8 cellular contexts compared by ENCODE assay signal in genomic region chr4:101348367-101348827, GRCh38. TPM values are rescaled to one million over a fixed set of nuclear protein-coding genes. Genes with fewer than 3 reads are reported as not detected.
DNase-seq lines count a peak whose midpoint lies in the region; ATAC-seq and TF ChIP-seq lines count a peak whose summit lies in the region.

No MANE protein-coding gene starts in this region.

- H4K20me1 ChIP-seq in H9 (ENCODE audit: control insufficient read depth, insufficient read depth, insufficient read length): no peaks in the 10 kb centered on the region

- H3K9me3 Mint-ChIP-seq in H9: no peaks in the 10 kb centered on the region; a peak in 2 of 5 replicates
- H3K9me3 Mint-ChIP-seq in activated CD8-positive, alpha-beta T cell treated with anti-CD3 and anti-CD28 coated beads for 36 hours: no peaks in the 10 kb centered on the region

- peaks cover 0 to 1% (median 0%) of the 10 kb centered on the region in 3 experiments; a peak in 2 of 7 replicates for H3K36me3 Mint-ChIP-seq in H9 (ENCODE audit: insufficient read depth in 1 of 3, low read depth in 3 of 3)
- H3K36me3 Mint-ChIP-seq in activated CD8-positive, alpha-beta T cell treated with anti-CD3 and anti-CD28 coated beads for 36 hours (ENCODE audit: low read depth): no peaks in the 10 kb centered on the region

- peak overlapping the region; percentile 76 for H3K4me2 ChIP-seq in H9 (ENCODE audit: insufficient read depth, insufficient read length, low read length)

- H3K4ac ChIP-seq in H9 (ENCODE audit: low read depth, low read length): no peak overlapping the region

- H4K91ac ChIP-seq in H9 (ENCODE audit: insufficient read length, low read depth, low read length): no peak overlapping the region

- H2BK12ac ChIP-seq in H9 (ENCODE audit: insufficient read length, low read depth, low read length): no peak overlapping the region

- H2AK5ac ChIP-seq in H9 (ENCODE audit: insufficient read length, low read length): no peak overlapping the region

- H3K4me1 ChIP-seq in H9 (ENCODE audit: insufficient read depth, low read length) (peaks cover 3% of the 10 kb centered on the region; the same call in 1 of the 2 replicates), cardiac muscle cell (ENCODE audit: low read depth) (peaks cover 2% of the 10 kb centered on the region)

- no peak overlapping the region for H2BK5ac ChIP-seq in H9 (ENCODE audit: insufficient read length, low read length)

- no peak overlapping the region for H3K23ac ChIP-seq in H9 (ENCODE audit: insufficient read length, low read depth, low read length)

- peak; percentile 2 for ATAC-seq in activated CD8-positive, alpha-beta T cell treated with anti-CD3 and anti-CD28 coated beads for 36 hours
- no peak for ATAC-seq in HG03108 (IDR thresholded peaks at IDR 0.05; ENCODE audit: unreplicated experiment)
- no peak for ATAC-seq in HG03135 (IDR thresholded peaks at IDR 0.05; ENCODE audit: unreplicated experiment)

- peaks cover 12% of the 10 kb centered on the region for H3K23me2 ChIP-seq in H9 (ENCODE audit: insufficient read length, low read depth, low read length, poor library complexity, severe bottlenecking)

- H3K4me3 ChIP-seq in AG04449 (ENCODE audit: low read depth, low read length) (peak overlapping the region; percentile 92), cardiac muscle cell (peak overlapping the region; percentile 84), retinal pigment epithelial cell (ENCODE audit: low read length) (peak overlapping the region; percentile 91)

- H3K14ac ChIP-seq in H9 (ENCODE audit: insufficient read depth, low read length): no peak overlapping the region

- intact Hi-C loops in activated CD8-positive, alpha-beta T cell treated with anti-CD3 and anti-CD28 coated beads for 36 hours (cut with micrococcal nuclease): loop anchor here (5.0 to 10.0 kb wide), 4 partner anchors 66 to 181 kb away; no protein-coding TSS in a partner anchor

- H4K5ac ChIP-seq in H9 (ENCODE audit: insufficient read length, low read depth, low read length): no peak overlapping the region

- H3K18ac ChIP-seq in H9 (ENCODE audit: insufficient read length, low read depth, low read length): no peak overlapping the region

- H3K4me3 Mint-ChIP-seq in H9: peak overlapping the region; percentile 88 to 95
- peak overlapping the region; percentile 95 for H3K4me3 Mint-ChIP-seq in activated CD8-positive, alpha-beta T cell treated with anti-CD3 and anti-CD28 coated beads for 36 hours

- no peak overlapping the region for H3T11ph ChIP-seq in H9 (ENCODE audit: low read length)

- POLR2A ChIA-PET in AG04449 (lab: Yijun Ruan, JAX): interaction anchor here (1.0 to 2.1 kb wide), 5 partner anchors 8 to 73 kb away, joined by 3 to 15 read pairs (median 7); no protein-coding TSS in a partner anchor
- POLR2A ChIA-PET in activated CD8-positive, alpha-beta T cell treated with anti-CD3 and anti-CD28 coated beads for 36 hours (lab: Charles Lee): no interaction called here

- H3K27ac Mint-ChIP-seq in H9: peak overlapping the region in 2 of 3 experiments; percentile 84 to 90; a peak in 3 of 7 replicates
- H3K27ac Mint-ChIP-seq in activated CD8-positive, alpha-beta T cell treated with anti-CD3 and anti-CD28 coated beads for 36 hours: peak overlapping the region; percentile 87

- no peak overlapping the region for H3K56ac ChIP-seq in H9 (ENCODE audit: insufficient read length, low read depth, low read length)

- no CpG with 5 or more reads among the region's 24 CpGs for WGBS in H9 (ENCODE audit: extremely low coverage, insufficient read length, low lambda C conversion rate)

- H3K9me3 ChIP-seq in H9 (ENCODE audit: control insufficient read depth, low read depth, low read length) (no peaks in the 10 kb centered on the region), cardiac muscle cell (ENCODE audit: low read depth) (no peaks in the 10 kb centered on the region)

- H3K9ac ChIP-seq in H9 (ENCODE audit: extremely low read depth, insufficient read length, low read length): peak overlapping the region; percentile 3

- TF ChIP-seq CTCF in AG04449 (IDR thresholded peaks at IDR 0.05; ENCODE audit: insufficient read depth, low read length, missing control alignments) (no peak), H9 (conservative IDR thresholded peaks at IDR 0.05) (no peak), cardiac muscle cell (IDR thresholded peaks at IDR 0.05; ENCODE audit: low read depth, low read length) (no peak), retinal pigment epithelial cell (conservative IDR thresholded peaks at IDR 0.05; ENCODE audit: low read depth, low read length) (no peak)
- TF ChIP-seq CTCF in activated CD8-positive, alpha-beta T cell treated with anti-CD3 and anti-CD28 coated beads for 36 hours (IDR thresholded peaks at IDR 0.05): no peak

- H3K4me1 Mint-ChIP-seq in H9: peaks cover 11 to 16% of the 10 kb centered on the region in 2 experiments
- peaks cover 24% of the 10 kb centered on the region for H3K4me1 Mint-ChIP-seq in activated CD8-positive, alpha-beta T cell treated with anti-CD3 and anti-CD28 coated beads for 36 hours (ENCODE audit: low read depth)

- H3K27me3 ChIP-seq in H9 (ENCODE audit: insufficient read depth, low read length): no peaks in the 10 kb centered on the region
- no peaks in the 10 kb centered on the region for H3K27me3 ChIP-seq in cardiac muscle cell

- H3K27ac ChIP-seq in H9 (ENCODE audit: insufficient read length, low read depth, low read length) (no peak overlapping the region), cardiac muscle cell (peak overlapping the region; percentile 89)

- CTCF ChIA-PET in AG04449 (lab: Yijun Ruan, JAX): interaction anchor here (0.8 to 2.3 kb wide), 5 partner anchors 9 to 382 kb away, joined by 3 to 6 read pairs (median 4); no protein-coding TSS in a partner anchor
- CTCF ChIA-PET in activated CD8-positive, alpha-beta T cell treated with anti-CD3 and anti-CD28 coated beads for 36 hours (lab: Charles Lee): interaction anchor here (0.8 to 2.2 kb wide), 6 partner anchors 8 to 249 kb away, joined by 3 to 9 read pairs (median 3); no protein-coding TSS in a partner anchor

- peaks cover 35% of the 10 kb centered on the region for H3K27me3 Mint-ChIP-seq in H9 (ENCODE audit: low read depth)
- peaks cover 19% of the 10 kb centered on the region for H3K27me3 Mint-ChIP-seq in activated CD8-positive, alpha-beta T cell treated with anti-CD3 and anti-CD28 coated beads for 36 hours

- H2BK15ac ChIP-seq in H9 (ENCODE audit: low read depth, low read length): no peak overlapping the region

- H4K8ac ChIP-seq in H9 (replicated peaks; ENCODE audit: insufficient read length, low read depth, low read length): no peak overlapping the region

- H3K79me1 ChIP-seq in H9 (ENCODE audit: insufficient read depth, low read depth, low read length, poor library complexity, severe bottlenecking): no peaks in the 10 kb centered on the region

- H2BK20ac ChIP-seq in H9 (ENCODE audit: low read depth, low read length, poor library complexity, severe bottlenecking): no peak overlapping the region

- no peak for DNase-seq in AG04449 (ENCODE audit: low read depth, low spot score)
- DNase-seq in H9: no peak
- peak; percentile 7 for DNase-seq in activated CD8-positive, alpha-beta T cell treated with anti-CD3 and anti-CD28 coated beads for 36 hours
- DNase-seq in cardiac muscle cell (ENCODE audit: low read depth in 1 of 2, low spot score in 1 of 2): no peak
- no peak for DNase-seq in retinal pigment epithelial cell (ENCODE audit: low read depth)
- DNase-seq in HuH-7.5 (ENCODE audit: low spot score): no peak

- H3K36me3 ChIP-seq in cardiac muscle cell: no peaks in the 10 kb centered on the region

- no peak overlapping the region for H2AFZ ChIP-seq in H9 (ENCODE audit: low read length)

- H2BK120ac ChIP-seq in H9 (ENCODE audit: low read depth, low read length, poor library complexity, severe bottlenecking): no peak overlapping the region

- H3K79me2 ChIP-seq in H9 (ENCODE audit: insufficient read depth, low read length): peaks cover 6% of the 10 kb centered on the region; the same call in 1 of the 2 replicates

RNA-seq across cellular contexts. Expression of gene PPP3CA, which starts 1.1 kb away (rescaled TPM):
- total RNA-seq in H9 (2021) (15.5 and 16.8 TPM in 2 replicates), cardiac muscle cell (18.8 and 21.3 TPM in 2 replicates)
- total RNA-seq in activated CD8-positive, alpha-beta T cell treated with anti-CD3 and anti-CD28 coated beads for 36 hours: 10 to 100 TPM; 11.8 to 12.7 TPM
- 8.2 and 10.6 TPM in 2 replicates for polyA plus RNA-seq in cardiac muscle cell
